20 cellular contexts compared by ENCODE assay signal in genomic region chr20:2293486-2293885, GRCh38. TPM values are rescaled to one million over a fixed set of nuclear protein-coding genes. Genes with fewer than 3 reads are reported as not detected.
DNase-seq lines count a peak whose midpoint lies in the region; ATAC-seq and TF ChIP-seq lines count a peak whose summit lies in the region.
"Had no signal": no experiment of that assay in that cellular context is flagged by ENCODE, and none has a peak within 500 bp of the region (broad histone marks: within the 10 kb centered on the region; RNA-seq: fewer than 3 reads in every experiment).

No MANE protein-coding gene starts in this region.

- 89 to 93% (median 92%) methylated on average over 11 of the region's 11 CpGs for WGBS in spleen, 5 donors

- no peak overlapping the region for H3K4me3 Mint-ChIP-seq in activated naive CD4-positive, alpha-beta T cell treated with anti-CD3 and anti-CD28 coated beads, Interleukin-2, amount 10 ng/mL, durations not matched to agents 7 days and 5 days
- H3K4me3 Mint-ChIP-seq: CD4-positive, CD25-positive, alpha-beta regulatory T cell; CD8-positive, alpha-beta T cell had no signal

- TF ChIP-seq POLR2A in spleen (IDR thresholded peaks at IDR 0.05), result no peak

- peak overlapping the region in 1 of 11 experiments; percentile 14; a peak in 1 of 22 replicates for H3K9ac ChIP-seq in BLaER1 treated with 17β-estradiol and CSF1 and Interleukin-3, amounts not matched to agents 10 nM and 100 nM
- H3K9ac ChIP-seq: GM23248 had no signal

- H3K27ac ChIP-seq in BLaER1 treated with 17β-estradiol and CSF1 and Interleukin-3, amounts not matched to agents 10 nM and 100 nM, result peak overlapping the region in 9 of 11 experiments; percentile 16 to 96 (median 59); a peak in 13 of 22 replicates
- H3K27ac ChIP-seq in HL-60 (replicated peaks) (peak overlapping the region; percentile 67), spleen (peak overlapping the region in 7 of 8 donors; percentile 58 to 88 (median 82))
- H3K27ac ChIP-seq: A549, GM23248 had no signal

- no peaks in the 10 kb centered on the region for H3K9me3 Mint-ChIP-seq in activated naive CD4-positive, alpha-beta T cell treated with anti-CD3 and anti-CD28 coated beads, Interleukin-2, amount 10 ng/mL, durations not matched to agents 7 days and 5 days
- H3K9me3 Mint-ChIP-seq: CD8-positive, alpha-beta T cell had no signal

- peaks cover 13% of the 10 kb centered on the region for H3K27me3 Mint-ChIP-seq in activated naive CD4-positive, alpha-beta T cell treated with anti-CD3 and anti-CD28 coated beads, Interleukin-2, amount 10 ng/mL, durations not matched to agents 7 days and 5 days

- DNase-seq in HL-60 (ENCODE audit: low read depth in 1 of 2, low spot score in 1 of 2) (no peak), left lobe of liver (ENCODE audit: low spot score) (peak; percentile 33), spleen (no peak), NCI-H2227 treated with DMSO at 0.1 percent for 48 hours (lab: John Stamatoyannopoulos, UW) (no peak), T-helper 2 cell (no peak)
- DNase-seq in activated naive CD4-positive, alpha-beta T cell treated with anti-CD3 and anti-CD28 coated beads, Interleukin-2, amount 10 ng/mL, durations not matched to agents 7 days and 5 days, result no peak
- DNase-seq: 8988T; ACHN; BE2C; CD4-positive, CD25-positive, alpha-beta regulatory T cell; CD8-positive, alpha-beta T cell; DMS153; DND-41; H7; HCEC 1CT had no signal

- CTCF ChIA-PET in activated naive CD4-positive, alpha-beta T cell treated with anti-CD3 and anti-CD28 coated beads, Interleukin-2, amount 10 ng/mL, durations not matched to agents 7 days and 5 days (lab: Charles Lee), result no interaction called here

- H3K36me3 Mint-ChIP-seq in activated naive CD4-positive, alpha-beta T cell treated with anti-CD3 and anti-CD28 coated beads, Interleukin-2, amount 10 ng/mL, durations not matched to agents 7 days and 5 days, result no peaks in the 10 kb centered on the region
- H3K36me3 Mint-ChIP-seq: CD4-positive, CD25-positive, alpha-beta regulatory T cell; CD8-positive, alpha-beta T cell had no signal

- H4K20me1 ChIP-seq in BLaER1 treated with 17β-estradiol and CSF1 and Interleukin-3, amounts not matched to agents 10 nM and 100 nM, result no peaks in the 10 kb centered on the region

- H3K4me1 Mint-ChIP-seq in activated naive CD4-positive, alpha-beta T cell treated with anti-CD3 and anti-CD28 coated beads, Interleukin-2, amount 10 ng/mL, durations not matched to agents 7 days and 5 days, result no peaks in the 10 kb centered on the region

- H3K4me2 ChIP-seq in BLaER1 treated with 17β-estradiol and CSF1 and Interleukin-3, amounts not matched to agents 10 nM and 100 nM, result peak overlapping the region in 6 of 11 experiments; percentile 78 to 92 (median 84); a peak in 10 of 22 replicates
- H3K4me2 ChIP-seq: A549 had no signal

- no peaks in the 10 kb centered on the region for H3K27me3 ChIP-seq in BLaER1 treated with 17β-estradiol and CSF1 and Interleukin-3, amounts not matched to agents 10 nM and 100 nM
- H3K27me3 ChIP-seq in HL-60 (ENCODE audit: insufficient read depth, poor library complexity, severe bottlenecking) (no peaks in the 10 kb centered on the region), spleen (replicated peaks in 1 of 7) (no peaks in the 10 kb centered on the region)
- H3K27me3 ChIP-seq: BE2C had no signal

- no peak for ATAC-seq in left lobe of liver
- ATAC-seq: CD8-positive, alpha-beta T cell had no signal

- no peak for TF ChIP-seq CTCF in HL-60 (IDR thresholded peaks at IDR 0.05; ENCODE audit: insufficient read depth, low read length)
- no peak for TF ChIP-seq CTCF in spleen (IDR thresholded peaks at IDR 0.05 in 8 of 11, conservative IDR thresholded peaks at IDR 0.05 in 3 of 11)

- no peak overlapping the region for H3K27ac Mint-ChIP-seq in activated naive CD4-positive, alpha-beta T cell treated with anti-CD3 and anti-CD28 coated beads, Interleukin-2, amount 10 ng/mL, durations not matched to agents 7 days and 5 days
- H3K27ac Mint-ChIP-seq: CD4-positive, CD25-positive, alpha-beta regulatory T cell; CD8-positive, alpha-beta T cell had no signal

- intact Hi-C loops in spleen (cut with DNase I; ENCODE audit: low total_unique reads), result no loop called here

- no peak overlapping the region for H3K4me3 ChIP-seq in BLaER1 treated with 17β-estradiol and CSF1 and Interleukin-3, amounts not matched to agents 10 nM and 100 nM
- no peak overlapping the region for H3K4me3 ChIP-seq in HL-60 (replicated peaks; ENCODE audit: insufficient read depth, low read length)
- H3K4me3 ChIP-seq in spleen, result no peak overlapping the region
- H3K4me3 ChIP-seq: A549, GM23248 had no signal

- peaks cover 21 to 97% (median 79%) of the 10 kb centered on the region in 10 experiments for H3K4me1 ChIP-seq in BLaER1 treated with 17β-estradiol and CSF1 and Interleukin-3, amounts not matched to agents 10 nM and 100 nM
- H3K4me1 ChIP-seq in spleen, result peaks cover 1 to 50% (median 20%) of the 10 kb centered on the region in 6 donors
- H3K4me1 ChIP-seq: A549, BE2C had no signal

- no peaks in the 10 kb centered on the region for H3K9me3 ChIP-seq in BLaER1 treated with 17β-estradiol and CSF1 and Interleukin-3, amounts not matched to agents 10 nM and 100 nM (replicated peaks in 1 of 11)
- no peaks in the 10 kb centered on the region for H3K9me3 ChIP-seq in spleen
- H3K9me3 ChIP-seq: A549, BE2C, Caco-2 had no signal

- no peaks in the 10 kb centered on the region for H3K36me3 ChIP-seq in BLaER1 treated with 17β-estradiol and CSF1 and Interleukin-3, amounts not matched to agents 10 nM and 100 nM
- H3K36me3 ChIP-seq in spleen, result no peaks in the 10 kb centered on the region
- H3K36me3 ChIP-seq: BE2C had no signal

RNA-seq across cellular contexts. Expression of gene TGM3, which starts 2.3 kb away (rescaled TPM):
- total RNA-seq in left lobe of liver (0.25 TPM), spleen (under 1 TPM in 4 of 7 donors, not detected in 3; 0.40 to 0.57 (median 0.50) TPM)
- polyA plus RNA-seq in spleen, result under 1 TPM; 0.09 to 0.64 (median 0.33) TPM
- total RNA-seq: CD4-positive, CD25-positive, alpha-beta regulatory T cell; CD8-positive, alpha-beta T cell; H1 had no signal
- polyA plus RNA-seq: CD4-positive, CD25-positive, alpha-beta regulatory T cell had no signal
